9 cellular contexts compared by ENCODE assay signal in genomic region chr1:186082235-186082937, GRCh38.
A peak's percentile ranks its signal among the peaks of the same experiment; 100 is the strongest.
DNase-seq lines count a peak whose midpoint lies in the region; ATAC-seq and TF ChIP-seq lines count a peak whose summit lies in the region.
"Had no signal": no experiment of that assay in that cellular context is flagged by ENCODE, and none has a peak within 500 bp of the region (broad histone marks: within the 10 kb centered on the region; RNA-seq: fewer than 3 reads in every experiment).

No MANE protein-coding gene starts in this region.

- no peak overlapping the region for H3K9ac ChIP-seq in colonic mucosa (ENCODE audit: low read depth in 2 of 2, low read length in 2 of 2)

- 29 to 36% methylated on average over 6 of the region's 6 CpGs for WGBS in lung, 2 donors

- peak; percentile 33 for DNase-seq in activated CD4-positive, alpha-beta T cell treated with anti-CD3 and anti-CD28 coated beads for 36 hours
- no peak for DNase-seq in activated CD4-positive, alpha-beta T cell treated with anti-CD3 and anti-CD28 coated beads, Interleukin-2, amount 10 ng/mL, durations not matched to agents 7 days and 5 days
- DNase-seq in HCEC 1CT (peak; percentile 7), KG1 (lab: John Stamatoyannopoulos, UW) (peak; percentile 10), OCI-M1 (lab: John Stamatoyannopoulos, UW) (peak; percentile 99), colonic mucosa (peak; percentile 91), lung (ENCODE audit: low spot score) (peak; percentile 83), T-helper 9 cell (no peak)

- CTCF ChIA-PET in activated CD4-positive, alpha-beta T cell treated with anti-CD3 and anti-CD28 coated beads for 36 hours (lab: Charles Lee): no interaction called here
- CTCF ChIA-PET in activated CD4-positive, alpha-beta T cell treated with anti-CD3 and anti-CD28 coated beads, Interleukin-2, amount 10 ng/mL, durations not matched to agents 7 days and 5 days (lab: Charles Lee): no interaction called here

- no peaks in the 10 kb centered on the region for H3K9me3 Mint-ChIP-seq in activated CD4-positive, alpha-beta T cell treated with anti-CD3 and anti-CD28 coated beads for 36 hours (ENCODE audit: low read depth)
- H3K9me3 Mint-ChIP-seq in activated CD4-positive, alpha-beta T cell treated with anti-CD3 and anti-CD28 coated beads, Interleukin-2, amount 10 ng/mL, durations not matched to agents 7 days and 5 days: no peaks in the 10 kb centered on the region
- H3K9me3 Mint-ChIP-seq: activated naive CD4-positive, alpha-beta T cell treated with anti-CD3 and anti-CD28 coated beads, Interleukin-2, amount 50 U/mL, for 24 hours had no signal

- H3K4me1 ChIP-seq in colonic mucosa (no peaks in the 10 kb centered on the region), lung (ENCODE audit: control insufficient read depth in 2 of 2, insufficient read depth in 2 of 2, low read length in 2 of 2) (no peaks in the 10 kb centered on the region)

- intact Hi-C loops in activated CD4-positive, alpha-beta T cell treated with anti-CD3 and anti-CD28 coated beads for 36 hours (cut with DNase I, micrococcal nuclease): no loop called here
- intact Hi-C loops in colonic mucosa (cut with DNase I): no loop called here

- no peaks in the 10 kb centered on the region for H3K36me3 Mint-ChIP-seq in activated CD4-positive, alpha-beta T cell treated with anti-CD3 and anti-CD28 coated beads for 36 hours (ENCODE audit: low read depth)
- no peaks in the 10 kb centered on the region for H3K36me3 Mint-ChIP-seq in activated CD4-positive, alpha-beta T cell treated with anti-CD3 and anti-CD28 coated beads, Interleukin-2, amount 10 ng/mL, durations not matched to agents 7 days and 5 days (ENCODE audit: low read depth)
- H3K36me3 Mint-ChIP-seq: activated naive CD4-positive, alpha-beta T cell treated with anti-CD3 and anti-CD28 coated beads, Interleukin-2, amount 50 U/mL, for 24 hours had no signal

- POLR2A ChIA-PET in activated CD4-positive, alpha-beta T cell treated with anti-CD3 and anti-CD28 coated beads for 36 hours (lab: Charles Lee): no interaction called here
- POLR2A ChIA-PET in activated CD4-positive, alpha-beta T cell treated with anti-CD3 and anti-CD28 coated beads, Interleukin-2, amount 10 ng/mL, durations not matched to agents 7 days and 5 days (lab: Charles Lee): no interaction called here

- H3K27ac ChIP-seq in colonic mucosa (no peak overlapping the region), lung (ENCODE audit: low read depth in 1 of 2, low read length in 1 of 2) (peak overlapping the region in 1 of 2 donors; percentile 7)

- H3K9me3 ChIP-seq in colonic mucosa (no peaks in the 10 kb centered on the region), lung (ENCODE audit: control insufficient read depth in 2 of 2, insufficient read depth in 1 of 2, low read length in 1 of 2) (no peaks in the 10 kb centered on the region)

- H3K27ac Mint-ChIP-seq in activated CD4-positive, alpha-beta T cell treated with anti-CD3 and anti-CD28 coated beads for 36 hours: no peak overlapping the region
- H3K27ac Mint-ChIP-seq in activated CD4-positive, alpha-beta T cell treated with anti-CD3 and anti-CD28 coated beads, Interleukin-2, amount 10 ng/mL, durations not matched to agents 7 days and 5 days: no peak overlapping the region
- H3K27ac Mint-ChIP-seq: activated naive CD4-positive, alpha-beta T cell treated with anti-CD3 and anti-CD28 coated beads, Interleukin-2, amount 50 U/mL, for 24 hours had no signal

- no peak overlapping the region for H3K4me3 Mint-ChIP-seq in activated CD4-positive, alpha-beta T cell treated with anti-CD3 and anti-CD28 coated beads for 36 hours
- no peak overlapping the region for H3K4me3 Mint-ChIP-seq in activated CD4-positive, alpha-beta T cell treated with anti-CD3 and anti-CD28 coated beads, Interleukin-2, amount 10 ng/mL, durations not matched to agents 7 days and 5 days
- H3K4me3 Mint-ChIP-seq: activated naive CD4-positive, alpha-beta T cell treated with anti-CD3 and anti-CD28 coated beads, Interleukin-2, amount 50 U/mL, for 24 hours had no signal

- H3K4me1 Mint-ChIP-seq in activated CD4-positive, alpha-beta T cell treated with anti-CD3 and anti-CD28 coated beads for 36 hours: no peaks in the 10 kb centered on the region
- peaks cover 5% of the 10 kb centered on the region for H3K4me1 Mint-ChIP-seq in activated CD4-positive, alpha-beta T cell treated with anti-CD3 and anti-CD28 coated beads, Interleukin-2, amount 10 ng/mL, durations not matched to agents 7 days and 5 days
- H3K4me1 Mint-ChIP-seq: activated naive CD4-positive, alpha-beta T cell treated with anti-CD3 and anti-CD28 coated beads, Interleukin-2, amount 50 U/mL, for 24 hours had no signal

- H3K36me3 ChIP-seq in colonic mucosa (no peaks in the 10 kb centered on the region), lung (ENCODE audit: control insufficient read depth in 2 of 2, insufficient read depth in 2 of 2, low read length in 2 of 2) (peaks cover 0 to 4% of the 10 kb centered on the region in 2 donors)

- no peak overlapping the region for H3K4me3 ChIP-seq in colonic mucosa
- H3K4me3 ChIP-seq in lung: no peak overlapping the region

- TF ChIP-seq CTCF in colonic mucosa (IDR thresholded peaks at IDR 0.05) (no peak), lung (IDR thresholded peaks at IDR 0.05; ENCODE audit: control extremely low read depth, extremely low read depth) (no peak)

- H3K27me3 ChIP-seq in colonic mucosa: no peaks in the 10 kb centered on the region
- no peaks in the 10 kb centered on the region for H3K27me3 ChIP-seq in lung (ENCODE audit: control insufficient read depth, insufficient read depth)

- peaks cover 2% of the 10 kb centered on the region for H3K27me3 Mint-ChIP-seq in activated CD4-positive, alpha-beta T cell treated with anti-CD3 and anti-CD28 coated beads for 36 hours
- H3K27me3 Mint-ChIP-seq in activated CD4-positive, alpha-beta T cell treated with anti-CD3 and anti-CD28 coated beads, Interleukin-2, amount 10 ng/mL, durations not matched to agents 7 days and 5 days: peaks cover 4% of the 10 kb centered on the region

- peak; percentile 16 for ATAC-seq in activated CD4-positive, alpha-beta T cell treated with anti-CD3 and anti-CD28 coated beads for 36 hours
- ATAC-seq in lung (ENCODE audit: insufficient read depth, low FRiP score): peak; percentile 31

Comparison
In these comparisons a context has a peak if more than half of its experiments do, and no peak if none do; other contexts are left out.
1. DNase-seq: peak in activated CD4-positive, alpha-beta T cell treated with anti-CD3 and anti-CD28 coated beads for 36 hours (single experiment), HCEC 1CT (single experiment), KG1 (single experiment), OCI-M1 (single experiment), colonic mucosa (single experiment) and lung (single experiment); none in activated CD4-positive, alpha-beta T cell treated with anti-CD3 and anti-CD28 coated beads, Interleukin-2, amount 10 ng/mL, durations not matched to agents 7 days and 5 days (single experiment) and T-helper 9 cell (single experiment).